In the genomic region with DNA sequence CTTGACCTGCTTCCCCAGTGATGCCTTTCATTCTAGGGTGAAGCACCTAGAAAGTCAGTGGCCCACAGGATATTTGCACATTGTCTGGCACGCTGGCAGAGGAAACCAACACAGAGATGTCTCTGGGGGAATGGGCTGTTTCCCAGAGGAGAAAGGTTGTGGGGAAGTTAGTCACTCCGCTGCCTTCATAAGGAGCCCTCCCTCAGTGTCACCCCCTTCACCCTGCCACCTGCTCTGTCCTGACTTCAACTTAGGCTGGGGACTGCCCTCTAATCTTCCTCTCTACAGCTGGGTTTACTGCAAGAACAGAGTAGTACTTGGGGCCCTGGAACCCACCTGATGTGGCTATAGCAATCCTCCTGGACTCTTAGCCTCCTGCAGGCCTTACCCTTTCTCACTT, we compare ENCODE assay signal across 21 cellular contexts. TPM values are rescaled to one million over a fixed set of nuclear protein-coding genes. Genes with fewer than 3 reads are reported as not detected.
DNase-seq lines count a peak whose midpoint lies in the region; ATAC-seq and TF ChIP-seq lines count a peak whose summit lies in the region.
"Had no signal": no experiment of that assay in that cellular context is flagged by ENCODE, and none has a peak within 500 bp of the region (broad histone marks: within the 10 kb centered on the region; RNA-seq: fewer than 3 reads in every experiment).

No MANE protein-coding gene starts in this region.

- H3K9ac ChIP-seq in Karpas-422 (ENCODE audit: low read length) (no peak overlapping the region), skeletal muscle tissue (ENCODE audit: low read depth in 1 of 3, low read length in 3 of 3) (peak overlapping the region in 2 of 3 donors; percentile 20 to 54)
- H3K9ac ChIP-seq: GM23248 had no signal

- POLR2A ChIA-PET in CD4-positive, alpha-beta T cell (lab: Charles Lee), result no interaction called here

- H3K9me3 ChIP-seq in CD4-positive, alpha-beta T cell (ENCODE audit: control insufficient read depth, low read length), result no peaks in the 10 kb centered on the region
- H3K9me3 ChIP-seq in Karpas-422 (ENCODE audit: low read length), result no peaks in the 10 kb centered on the region
- no peaks in the 10 kb centered on the region for H3K9me3 ChIP-seq in skeletal muscle tissue (ENCODE audit: control insufficient read depth in 3 of 3, low read length in 3 of 3)
- H3K9me3 ChIP-seq in T-helper 17 cell (ENCODE audit: control insufficient read depth, low read length, poor library complexity, severe bottlenecking), result no peaks in the 10 kb centered on the region
- H3K9me3 ChIP-seq: Caco-2 had no signal

- H3K36me3 ChIP-seq in Karpas-422 (ENCODE audit: insufficient read depth, low read length) (no peaks in the 10 kb centered on the region), skeletal muscle tissue (ENCODE audit: control insufficient read depth in 3 of 3, insufficient read depth in 3 of 3, low read length in 3 of 3) (peaks cover 27 to 28% (median 28%) of the 10 kb centered on the region in 3 donors)

- H3K4me2 ChIP-seq in Karpas-422 (ENCODE audit: low read depth, low read length, poor library complexity, severe bottlenecking), result no peak overlapping the region

- H3K27me3 Mint-ChIP-seq in CD4-positive, alpha-beta T cell, result peaks cover 18% of the 10 kb centered on the region
- H3K27me3 Mint-ChIP-seq in brain (peaks cover 2% of the 10 kb centered on the region), T-helper 17 cell (peaks cover 33% of the 10 kb centered on the region)

- intact Hi-C loops in CD4-positive, alpha-beta T cell (cut with DNase I, micrococcal nuclease), result no loop called here

- TF ChIP-seq CTCF in CD4-positive, alpha-beta T cell (IDR thresholded peaks at IDR 0.05), result no peak
- no peak for TF ChIP-seq CTCF in brain (conservative IDR thresholded peaks at IDR 0.05)

- no peaks in the 10 kb centered on the region for H3K27me3 ChIP-seq in CD4-positive, alpha-beta T cell (ENCODE audit: control insufficient read depth, insufficient read depth, low read length)
- no peaks in the 10 kb centered on the region for H3K27me3 ChIP-seq in Karpas-422 (ENCODE audit: low read length)
- no peaks in the 10 kb centered on the region for H3K27me3 ChIP-seq in skeletal muscle tissue (ENCODE audit: control insufficient read depth in 3 of 3, insufficient read depth in 3 of 3, low read length in 3 of 3)

- ATAC-seq in CD4-positive, alpha-beta T cell (ENCODE audit: poor library complexity), result no peak
- no peak for ATAC-seq in esophagus mucosa
- ATAC-seq in T-helper 17 cell, result no peak

- DNase-seq in CD4-positive, alpha-beta T cell, result no peak
- DNase-seq in Karpas-422 (peak; percentile 64), dedifferentiated amniotic fluid mesenchymal stem cell (ENCODE audit: extremely low spot score) (no peak), T-helper 17 cell (no peak)
- DNase-seq: Caco-2; CD4-positive, CD25-positive, alpha-beta regulatory T cell; GM23248; HCEC 1CT; MM.1S; NCI-H1092 treated with DMSO at 0.1 percent for 48 hours; NCI-H146; NCI-H2029 treated with DMSO at 0.1 percent for 48 hours; NCI-H2171; NCI-H446 treated with DMSO at 0.1 percent for 48 hours; NCI-H69; NK-92 treated with Interleukin-12 subunit alpha and Interleukin-12 subunit beta, amount 100 ng/mL, for 24 hours; SHP77 had no signal

- peaks cover 7% of the 10 kb centered on the region for H3K4me1 Mint-ChIP-seq in CD4-positive, alpha-beta T cell (ENCODE audit: low read depth)
- H3K4me1 Mint-ChIP-seq in brain (peaks cover 43% of the 10 kb centered on the region), T-helper 17 cell (peaks cover 7% of the 10 kb centered on the region)

- no peak overlapping the region for H3K4me3 ChIP-seq in Karpas-422 (ENCODE audit: low read length)
- H3K4me3 ChIP-seq in skeletal muscle tissue (ENCODE audit: low read length in 3 of 3), result no peak overlapping the region
- H3K4me3 ChIP-seq: GM23248, SK-N-MC had no signal

- no peak overlapping the region for H2AFZ ChIP-seq in Karpas-422 (ENCODE audit: low read length)
- H2AFZ ChIP-seq: GM23248 had no signal

- H3K4me1 ChIP-seq in Karpas-422 (ENCODE audit: low read length) (peaks cover 9% of the 10 kb centered on the region), skeletal muscle tissue (ENCODE audit: control insufficient read depth in 3 of 3, insufficient read depth in 3 of 3, low read length in 3 of 3) (peaks cover 25 to 40% (median 31%) of the 10 kb centered on the region in 3 donors)
- H3K4me1 ChIP-seq: Caco-2 had no signal

- peak overlapping the region; percentile 3 for H3K4me3 Mint-ChIP-seq in CD4-positive, alpha-beta T cell
- H3K4me3 Mint-ChIP-seq in brain (no peak overlapping the region), T-helper 17 cell (no peak overlapping the region)

- H3K36me3 Mint-ChIP-seq in CD4-positive, alpha-beta T cell (ENCODE audit: low read depth), result no peaks in the 10 kb centered on the region
- H3K36me3 Mint-ChIP-seq in brain (peaks cover 5% of the 10 kb centered on the region), T-helper 17 cell (ENCODE audit: low read depth) (peaks cover 8% of the 10 kb centered on the region)
- H3K36me3 Mint-ChIP-seq: CD4-positive, CD25-positive, alpha-beta regulatory T cell had no signal

- CTCF ChIA-PET in CD4-positive, alpha-beta T cell (lab: Charles Lee), result no interaction called here

- H3K9me2 ChIP-seq in Karpas-422 (replicated peaks; ENCODE audit: insufficient read depth, low read length), result no peaks in the 10 kb centered on the region

- no peak overlapping the region for H3K27ac Mint-ChIP-seq in CD4-positive, alpha-beta T cell
- peak overlapping the region in 3 of 5 experiments; percentile 35 to 78 (median 71) for H3K27ac Mint-ChIP-seq in brain
- no peak overlapping the region for H3K27ac Mint-ChIP-seq in T-helper 17 cell
- H3K27ac Mint-ChIP-seq: CD4-positive, CD25-positive, alpha-beta regulatory T cell had no signal

- H4K20me1 ChIP-seq in Karpas-422 (ENCODE audit: insufficient read depth, low read depth, low read length), result no peaks in the 10 kb centered on the region

- H3K9me3 Mint-ChIP-seq in CD4-positive, alpha-beta T cell, result no peaks in the 10 kb centered on the region
- H3K9me3 Mint-ChIP-seq in brain, result peaks cover 0 to 3% (median 0%) of the 10 kb centered on the region in 5 experiments

- no peaks in the 10 kb centered on the region for H3K79me2 ChIP-seq in Karpas-422 (ENCODE audit: low read length)

- H3K27ac ChIP-seq in CD4-positive, alpha-beta T cell (ENCODE audit: low read depth, low read length), result no peak overlapping the region
- H3K27ac ChIP-seq in Karpas-422 (ENCODE audit: low read length) (no peak overlapping the region), skeletal muscle tissue (ENCODE audit: low read depth, low read length) (no peak overlapping the region)
- H3K27ac ChIP-seq: GM23248, SK-N-MC had no signal

RNA-seq across cellular contexts. Expression of gene KLHDC8B, which starts 5.7 kb away (rescaled TPM):
- 1 to 10 TPM; 1.2 to 1.6 TPM for total RNA-seq in CD4-positive, alpha-beta T cell
- total RNA-seq in Karpas-422 (2014; rRNA removed; shearing (Covaris generic); ENCODE audit: low replicate concordance), result 8.4 and 16.5 TPM in 2 replicates
- polyA plus RNA-seq in brain (ENCODE audit: insufficient read depth, low read depth, low replicate concordance), result 14.7 TPM
- 83.5 TPM for total RNA-seq in skeletal muscle tissue
- total RNA-seq in esophagus mucosa, result 39.6 TPM
- 1 to 10 TPM; 1.7 to 8.7 TPM for total RNA-seq in T-helper 17 cell

RNA-seq across cellular contexts. Expression of gene CCDC71, which starts 10.9 kb away (rescaled TPM):
- total RNA-seq in CD4-positive, alpha-beta T cell, result 10 to 100 TPM; 14.7 to 16.0 TPM
- 18.4 and 22.0 TPM in 2 replicates for total RNA-seq in Karpas-422 (2014; rRNA removed; shearing (Covaris generic); ENCODE audit: low replicate concordance)
- 13.3 TPM for polyA plus RNA-seq in brain (ENCODE audit: insufficient read depth, low read depth, low replicate concordance)
- total RNA-seq in skeletal muscle tissue (11.5 TPM), esophagus mucosa (15.7 TPM), T-helper 17 cell (10 to 100 TPM; 13.7 to 13.9 TPM)

RNA-seq across cellular contexts. Expression of gene LAMB2, which starts 44.2 kb away (rescaled TPM):
- under 1 TPM; 0.36 to 0.60 TPM for total RNA-seq in CD4-positive, alpha-beta T cell
- 3.8 TPM in 1 of 2 replicates, not detected in the other for total RNA-seq in Karpas-422 (2014; rRNA removed; shearing (Covaris generic); ENCODE audit: low replicate concordance)
- 84.1 TPM for polyA plus RNA-seq in brain (ENCODE audit: insufficient read depth, low read depth, low replicate concordance)
- total RNA-seq in skeletal muscle tissue (601 TPM), esophagus mucosa (69.7 TPM), T-helper 17 cell (1 to 10 TPM in 1 of 2 donors, under 1 TPM in 1; 0.65 to 3.3 TPM)

RNA-seq across cellular contexts. Expression of gene USP19, which starts 56.5 kb away (rescaled TPM):
- total RNA-seq in CD4-positive, alpha-beta T cell, result 10 to 100 TPM; 84.9 to 86.2 TPM
- 31.5 and 111 TPM in 2 replicates for total RNA-seq in Karpas-422 (2014; rRNA removed; shearing (Covaris generic); ENCODE audit: low replicate concordance)
- 31.0 TPM for polyA plus RNA-seq in brain (ENCODE audit: insufficient read depth, low read depth, low replicate concordance)
- 37.1 TPM for total RNA-seq in skeletal muscle tissue
- total RNA-seq in esophagus mucosa, result 36.2 TPM
- 10 to 100 TPM; 51.4 to 56.6 TPM for total RNA-seq in T-helper 17 cell

Comparison
In these comparisons a context has a peak if more than half of its experiments do, and no peak if none do; other contexts are left out.
1. H3K27ac Mint-ChIP-seq: peak in brain (3 of 5); none in CD4-positive, alpha-beta T cell (single experiment) and T-helper 17 cell (single experiment).
2. RNA of gene LAMB2, which starts 44.2 kb away (total RNA-seq): 601 TPM in skeletal muscle tissue (single experiment) and 69.7 TPM in esophagus mucosa (single experiment); 0.65 to 3.3 TPM in T-helper 17 cell, 0.36 to 0.60 TPM in CD4-positive, alpha-beta T cell and 3.8 TPM in Karpas-422; every median in the first group is over 10 times any median in the second.